ENCODE assay signal across 18 cellular contexts in the genomic region with DNA sequence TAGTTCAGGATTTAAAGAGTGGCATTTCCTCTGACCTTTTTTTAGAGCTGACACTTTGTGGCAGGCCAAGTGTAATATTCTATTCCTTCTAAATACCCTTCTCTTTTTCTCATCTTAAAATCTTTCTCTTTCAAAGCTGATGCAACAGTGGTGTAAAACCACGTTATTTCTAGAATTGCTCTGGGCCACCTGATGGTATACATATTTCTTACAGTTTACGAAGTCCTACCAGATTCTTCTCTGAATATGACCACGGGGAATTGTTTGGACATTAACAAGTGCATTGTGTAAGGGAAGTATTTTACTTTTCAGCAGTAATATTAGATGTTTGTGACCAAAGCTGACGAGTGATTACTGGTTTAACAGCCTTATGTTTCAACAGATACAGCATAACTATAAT.
A peak's percentile ranks its signal among the peaks of the same experiment; 100 is the strongest.
DNase-seq lines count a peak whose midpoint lies in the region; ATAC-seq, FAIRE-seq and TF ChIP-seq lines count a peak whose summit lies in the region.
"Had no signal": no experiment of that assay in that cellular context is flagged by ENCODE, and none has a peak within 500 bp of the region (broad histone marks: within the 10 kb centered on the region; RNA-seq: fewer than 3 reads in every experiment).

No MANE protein-coding gene starts in this region.

- intact Hi-C loops in left ventricle myocardium inferior (cut with micrococcal nuclease) (no loop called here), Right ventricle myocardium superior (cut with DNase I) (no loop called here), pancreas (cut with DNase I) (no loop called here)

- no peak overlapping the region for H2BK12ac ChIP-seq in neuronal stem cell (ENCODE audit: low read length)

- H2BK120ac ChIP-seq in neuronal stem cell (ENCODE audit: low read depth, low read length): no peak overlapping the region

- H2AK5ac ChIP-seq in neuronal stem cell (ENCODE audit: low read depth, low read length): no peak overlapping the region

- H3K79me1 ChIP-seq in neuronal stem cell (ENCODE audit: low read depth, low read length): no peaks in the 10 kb centered on the region

- H3K9me3 ChIP-seq in left ventricle myocardium inferior (replicated peaks): no peaks in the 10 kb centered on the region
- H3K9me3 ChIP-seq in neuronal stem cell (replicated peaks in 1 of 2; ENCODE audit: control insufficient read depth in 2 of 2, insufficient read depth in 1 of 2, low read depth in 1 of 2, low read length in 2 of 2): no peaks in the 10 kb centered on the region
- H3K9me3 ChIP-seq in pancreas: no peaks in the 10 kb centered on the region
- H3K9me3 ChIP-seq: BLaER1 treated with 17β-estradiol and CSF1 and Interleukin-3, amounts not matched to agents 10 nM and 100 nM had no signal

- H2BK15ac ChIP-seq in neuronal stem cell (ENCODE audit: low read length): no peak overlapping the region

- no peak for FAIRE-seq in pancreas (lab: Jason Lieb, UNC)
- FAIRE-seq: GM12892, GM18507, RCC 7860 had no signal

- no peaks in the 10 kb centered on the region for H3K27me3 ChIP-seq in left ventricle myocardium inferior (ENCODE audit: low read depth)
- H3K27me3 ChIP-seq in neuronal stem cell (ENCODE audit: control insufficient read depth in 3 of 3, insufficient read depth in 3 of 3, low read depth in 1 of 3, low read length in 3 of 3): no peaks in the 10 kb centered on the region
- H3K27me3 ChIP-seq in pancreas: no peaks in the 10 kb centered on the region
- H3K27me3 ChIP-seq: BLaER1 treated with 17β-estradiol and CSF1 and Interleukin-3, amounts not matched to agents 10 nM and 100 nM had no signal

- H3K18ac ChIP-seq in neuronal stem cell (ENCODE audit: low read length): no peak overlapping the region

- TF ChIP-seq CTCF in left ventricle myocardium inferior (IDR thresholded peaks at IDR 0.05; ENCODE audit: borderline replicate concordance): no peak
- TF ChIP-seq CTCF in astrocyte of the spinal cord (IDR thresholded peaks at IDR 0.05; ENCODE audit: low read depth, low read length): no peak
- no peak for TF ChIP-seq CTCF in pancreas (IDR thresholded peaks at IDR 0.05)

- H3K36me3 ChIP-seq in left ventricle myocardium inferior: no peaks in the 10 kb centered on the region
- H3K36me3 ChIP-seq in neuronal stem cell (replicated peaks in 1 of 2; ENCODE audit: control insufficient read depth in 2 of 2, insufficient read depth in 2 of 2, low read length in 2 of 2): peaks cover 0 to 2% of the 10 kb centered on the region in 2 donors
- H3K36me3 ChIP-seq in pancreas: no peaks in the 10 kb centered on the region
- H3K36me3 ChIP-seq: BLaER1 treated with 17β-estradiol and CSF1 and Interleukin-3, amounts not matched to agents 10 nM and 100 nM had no signal

- H3K14ac ChIP-seq in neuronal stem cell (ENCODE audit: low read length): no peak overlapping the region

- no CpG with 5 or more reads among the region's 4 CpGs for WGBS in neuronal stem cell (ENCODE audit: extremely low coverage in 2 of 2, insufficient read length in 2 of 2, insufficient replicate concordance in 1 of 2), 2 donors
- WGBS in pancreas, 2 donors: 77 to 81% methylated on average over 4 of the region's 4 CpGs

- H4K91ac ChIP-seq in neuronal stem cell (ENCODE audit: low read depth, low read length, poor library complexity): no peak overlapping the region

- no peak overlapping the region for H3K4ac ChIP-seq in neuronal stem cell (ENCODE audit: low read length)

- H2BK5ac ChIP-seq in neuronal stem cell (ENCODE audit: low read length): no peak overlapping the region

- H4K8ac ChIP-seq in neuronal stem cell (ENCODE audit: low read depth, low read length): no peak overlapping the region

- in situ Hi-C loops in astrocyte of the spinal cord (cut with HindIII; ENCODE audit: low sequenced_read_pairs): no loop called here

- H3K9ac ChIP-seq in neuronal stem cell (ENCODE audit: low read depth, low read length, poor library complexity): no peak overlapping the region
- H3K9ac ChIP-seq: BLaER1 treated with 17β-estradiol and CSF1 and Interleukin-3, amounts not matched to agents 10 nM and 100 nM had no signal

- H3K27ac ChIP-seq in left ventricle myocardium inferior (replicated peaks) (peak overlapping the region; percentile 49), neuronal stem cell (replicated peaks; ENCODE audit: low read length) (no peak overlapping the region), pancreas (no peak overlapping the region)
- H3K27ac ChIP-seq: BLaER1 treated with 17β-estradiol and CSF1 and Interleukin-3, amounts not matched to agents 10 nM and 100 nM had no signal

- no peak for DNase-seq in left ventricle myocardium inferior
- DNase-seq in Right ventricle myocardium superior: no peak
- peak; percentile 25 for DNase-seq in astrocyte of the spinal cord (ENCODE audit: low read depth, low spot score)
- DNase-seq in fibroblast of the conjunctiva (ENCODE audit: low read depth): peak; percentile 14
- no peak for DNase-seq in neuronal stem cell (ENCODE audit: low spot score)
- DNase-seq in NCI-H345 (lab: John Stamatoyannopoulos, UW): no peak
- DNase-seq in activated CD8-positive, alpha-beta memory T cell treated with anti-CD3 and anti-CD28 coated beads, Interleukin-2, amount 50 U/mL, for 4 hours: no peak
- DNase-seq in pancreas: no peak
- DNase-seq: CD8-positive, alpha-beta T cell; DMS53; GOT3; NCI-H1105; NCI-H2081; NK-92 treated with Interleukin-12 subunit alpha and Interleukin-12 subunit beta, amount 100 ng/mL, for 24 hours had no signal

- H3K4me3 ChIP-seq in left ventricle myocardium inferior (no peak overlapping the region), astrocyte of the spinal cord (ENCODE audit: low read depth, low read length) (no peak overlapping the region), neuronal stem cell (ENCODE audit: low read length in 2 of 2) (no peak overlapping the region), pancreas (no peak overlapping the region)
- H3K4me3 ChIP-seq: BLaER1 treated with 17β-estradiol and CSF1 and Interleukin-3, amounts not matched to agents 10 nM and 100 nM had no signal

- H3K4me1 ChIP-seq in left ventricle myocardium inferior: peaks cover 93% of the 10 kb centered on the region
- H3K4me1 ChIP-seq in neuronal stem cell (ENCODE audit: control insufficient read depth in 2 of 2, insufficient read depth in 1 of 2, low read depth in 1 of 2, low read length in 2 of 2): no peaks in the 10 kb centered on the region
- H3K4me1 ChIP-seq in pancreas: no peaks in the 10 kb centered on the region

- H3K23ac ChIP-seq in neuronal stem cell (ENCODE audit: low read depth, low read length, poor library complexity): no peak overlapping the region

- no peak for ATAC-seq in Right ventricle myocardium superior (ENCODE audit: poor library complexity)
- ATAC-seq in pancreas: no peak
- ATAC-seq: CD8-positive, alpha-beta T cell had no signal

- H3K4me2 ChIP-seq in neuronal stem cell (ENCODE audit: insufficient read depth, low read length, poor library complexity, severe bottlenecking): no peak overlapping the region
- H3K4me2 ChIP-seq: BLaER1 treated with 17β-estradiol and CSF1 and Interleukin-3, amounts not matched to agents 10 nM and 100 nM had no signal

- no peak overlapping the region for H2AFZ ChIP-seq in neuronal stem cell (ENCODE audit: low read length)

Comparison
In these comparisons a context has a peak if more than half of its experiments do, and no peak if none do; other contexts are left out.
1. DNase-seq: peak in astrocyte of the spinal cord (single experiment) and fibroblast of the conjunctiva (single experiment); none in left ventricle myocardium inferior (single experiment), Right ventricle myocardium superior (single experiment), neuronal stem cell (single experiment), NCI-H345 (single experiment), activated CD8-positive, alpha-beta memory T cell treated with anti-CD3 and anti-CD28 coated beads, Interleukin-2, amount 50 U/mL, for 4 hours (single experiment) and pancreas (0 of 6).